In the genomic region with DNA sequence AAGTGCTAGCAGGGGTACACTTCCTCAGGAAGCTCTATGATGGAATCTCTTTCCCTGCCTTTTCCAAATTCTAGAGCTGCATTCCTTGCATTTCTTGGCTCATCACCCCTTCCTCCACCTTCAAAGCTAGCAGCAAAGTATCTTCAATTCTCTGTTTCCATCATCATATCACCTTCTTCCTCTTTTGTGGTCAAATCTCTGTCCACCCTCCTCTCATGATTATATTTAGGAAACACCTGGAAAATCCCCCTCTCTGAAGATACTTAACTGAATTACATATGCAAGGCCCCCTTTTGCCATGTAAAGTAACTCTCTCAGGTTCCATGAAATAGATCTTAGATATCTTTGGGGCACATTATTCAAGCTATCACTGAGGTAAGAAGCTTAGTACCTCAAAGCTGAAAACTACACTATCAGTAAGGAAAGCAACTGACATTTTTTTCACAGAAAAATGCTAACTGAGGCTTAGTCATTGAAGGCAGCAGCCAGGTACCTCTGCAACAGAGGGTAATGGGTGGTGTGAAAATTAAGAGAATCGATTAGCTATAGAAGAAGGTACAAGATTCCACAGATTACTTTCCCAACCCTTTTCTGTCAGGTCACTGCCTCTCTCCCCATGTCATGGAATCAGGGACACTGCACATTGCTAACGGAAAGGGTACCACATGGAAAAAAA, we compare ENCODE assay signal across 12 cellular contexts.
DNase-seq lines count a peak whose midpoint lies in the region; ATAC-seq, FAIRE-seq and TF ChIP-seq lines count a peak whose summit lies in the region.
"Had no signal": no experiment of that assay in that cellular context is flagged by ENCODE, and none has a peak within 500 bp of the region (broad histone marks: within the 10 kb centered on the region; RNA-seq: fewer than 3 reads in every experiment).

No MANE protein-coding gene starts in this region.

- peak overlapping the region; percentile 18 for H3K27ac ChIP-seq in OCI-LY1 (ENCODE audit: low read depth, low read length, poor library complexity, severe bottlenecking)
- H3K27ac ChIP-seq: esophagus squamous epithelium, suprapubic skin had no signal

- no peaks in the 10 kb centered on the region for H3K36me3 Mint-ChIP-seq in chondrocyte (ENCODE audit: low read depth)
- H3K36me3 Mint-ChIP-seq in T-helper 2 cell treated with Interferon-gamma antibody and Interleukin-4, amounts not matched to agents 5 μg/mL and 100 μg/mL, for 36 hours (ENCODE audit: low read depth): no peaks in the 10 kb centered on the region

- H3K9ac ChIP-seq in OCI-LY1 (ENCODE audit: low read length): no peak overlapping the region

- ATAC-seq in HG02970 (IDR thresholded peaks at IDR 0.05; ENCODE audit: low FRiP score, unreplicated experiment): peak; percentile 56

- no peak overlapping the region for H3K4me3 Mint-ChIP-seq in chondrocyte (ENCODE audit: unreplicated experiment)
- no peak overlapping the region for H3K4me3 Mint-ChIP-seq in T-helper 2 cell treated with Interferon-gamma antibody and Interleukin-4, amounts not matched to agents 5 μg/mL and 100 μg/mL, for 36 hours
- H3K4me3 Mint-ChIP-seq: T-helper 1 cell treated with Interleukin-12 subunit alpha and Interleukin-12 subunit beta and Interleukin-4 antibody, amounts not matched to agents 30 μg/mL and 1 μg/mL, for 36 hours had no signal

- no peak for TF ChIP-seq POLR2A in GM12892 (IDR thresholded peaks at IDR 0.05; ENCODE audit: low read depth, low read length)

- no peak for TF ChIP-seq CTCF in GM20000 (IDR thresholded peaks at IDR 0.05; ENCODE audit: extremely low read depth, missing control alignments)
- no peak for TF ChIP-seq CTCF in OCI-LY1 (IDR thresholded peaks at IDR 0.05; ENCODE audit: low read length)
- TF ChIP-seq CTCF in chondrocyte (IDR thresholded peaks at IDR 0.05): no peak

- H3K4me3 ChIP-seq in OCI-LY1 (ENCODE audit: low read depth, low read length, poor library complexity, severe bottlenecking): no peak overlapping the region
- H3K4me3 ChIP-seq: esophagus squamous epithelium, suprapubic skin had no signal

- no peaks in the 10 kb centered on the region for H3K36me3 ChIP-seq in OCI-LY1 (ENCODE audit: insufficient read depth, low read length)
- H3K36me3 ChIP-seq: esophagus squamous epithelium, suprapubic skin had no signal

- peaks cover 8% of the 10 kb centered on the region for H3K9me3 Mint-ChIP-seq in chondrocyte (ENCODE audit: low read depth)
- no peaks in the 10 kb centered on the region for H3K9me3 Mint-ChIP-seq in T-helper 2 cell treated with Interferon-gamma antibody and Interleukin-4, amounts not matched to agents 5 μg/mL and 100 μg/mL, for 36 hours
- H3K9me3 Mint-ChIP-seq: T-helper 1 cell treated with Interleukin-12 subunit alpha and Interleukin-12 subunit beta and Interleukin-4 antibody, amounts not matched to agents 30 μg/mL and 1 μg/mL, for 36 hours had no signal

- no peak overlapping the region for H3K27ac Mint-ChIP-seq in chondrocyte (ENCODE audit: unreplicated experiment)
- H3K27ac Mint-ChIP-seq in T-helper 2 cell treated with Interferon-gamma antibody and Interleukin-4, amounts not matched to agents 5 μg/mL and 100 μg/mL, for 36 hours: no peak overlapping the region
- H3K27ac Mint-ChIP-seq: T-helper 1 cell treated with Interleukin-12 subunit alpha and Interleukin-12 subunit beta and Interleukin-4 antibody, amounts not matched to agents 30 μg/mL and 1 μg/mL, for 36 hours had no signal

- H2AFZ ChIP-seq in OCI-LY1 (ENCODE audit: low read length): no peak overlapping the region

- H3K79me2 ChIP-seq in OCI-LY1 (ENCODE audit: insufficient read depth, low read length): no peaks in the 10 kb centered on the region

- H3K9me2 ChIP-seq in OCI-LY1 (ENCODE audit: low read depth, low read length): no peaks in the 10 kb centered on the region

- peaks cover 12% of the 10 kb centered on the region for H3K27me3 Mint-ChIP-seq in chondrocyte (ENCODE audit: low read depth)
- no peaks in the 10 kb centered on the region for H3K27me3 Mint-ChIP-seq in T-helper 2 cell treated with Interferon-gamma antibody and Interleukin-4, amounts not matched to agents 5 μg/mL and 100 μg/mL, for 36 hours (ENCODE audit: low read depth)

- no peak overlapping the region for H3K4me2 ChIP-seq in OCI-LY1 (ENCODE audit: low read length)

- peaks cover 10% of the 10 kb centered on the region; the same call in 1 of the 2 replicates for H3K9me3 ChIP-seq in OCI-LY1 (ENCODE audit: low read length)
- H3K9me3 ChIP-seq: esophagus squamous epithelium, suprapubic skin had no signal

- H3K27me3 ChIP-seq in OCI-LY1 (ENCODE audit: insufficient read depth, low read length): no peaks in the 10 kb centered on the region
- H3K27me3 ChIP-seq: esophagus squamous epithelium, suprapubic skin had no signal

- H3F3A ChIP-seq in OCI-LY1 (ENCODE audit: insufficient read depth, low read length): no peaks in the 10 kb centered on the region

- no peak for DNase-seq in GM12892 (ENCODE audit: insufficient read length)
- DNase-seq in GM20000 (ENCODE audit: low spot score): peak; percentile 11
- DNase-seq in chondrocyte (ENCODE audit: low spot score): no peak
- DNase-seq in D341Med (ENCODE audit: low spot score): no peak
- no peak for DNase-seq in NCI-H526 (lab: John Stamatoyannopoulos, UW)
- DNase-seq in T-helper 2 cell treated with Interferon-gamma antibody and Interleukin-4, amounts not matched to agents 5 μg/mL and 100 μg/mL, for 36 hours (ENCODE audit: low spot score): no peak
- DNase-seq: esophagus squamous epithelium had no signal

- H4K20me1 ChIP-seq in OCI-LY1 (ENCODE audit: insufficient read depth, low read length): no peaks in the 10 kb centered on the region

- FAIRE-seq in GM12892 (lab: Jason Lieb, UNC): peak; percentile 86
- FAIRE-seq: bronchial epithelial cell had no signal

- H3K4me1 Mint-ChIP-seq in chondrocyte (ENCODE audit: low read depth): no peaks in the 10 kb centered on the region
- no peaks in the 10 kb centered on the region for H3K4me1 Mint-ChIP-seq in T-helper 2 cell treated with Interferon-gamma antibody and Interleukin-4, amounts not matched to agents 5 μg/mL and 100 μg/mL, for 36 hours (ENCODE audit: low read depth)

- peaks cover 14% of the 10 kb centered on the region for H3K4me1 ChIP-seq in OCI-LY1 (ENCODE audit: insufficient read depth, low read length, severe bottlenecking)
- H3K4me1 ChIP-seq: esophagus squamous epithelium, suprapubic skin had no signal
